17 cellular contexts compared by ENCODE assay signal in genomic region chr2:170739048-170739447, GRCh38. TPM values are rescaled to one million over a fixed set of nuclear protein-coding genes. Genes with fewer than 3 reads are reported as not detected.
DNase-seq lines count a peak whose midpoint lies in the region; ATAC-seq, FAIRE-seq and TF ChIP-seq lines count a peak whose summit lies in the region.
"Had no signal": no experiment of that assay in that cellular context is flagged by ENCODE, and none has a peak within 500 bp of the region (broad histone marks: within the 10 kb centered on the region; RNA-seq: fewer than 3 reads in every experiment).

No MANE protein-coding gene starts in this region.

- TF ChIP-seq CTCF in fibroblast of lung (conservative IDR thresholded peaks at IDR 0.05 in 1 of 2, IDR thresholded peaks at IDR 0.05 in 1 of 2; ENCODE audit: low read depth in 1 of 2, low read length in 2 of 2) (no peak), GM13977 (IDR thresholded peaks at IDR 0.05; ENCODE audit: extremely low read depth, insufficient read depth, missing control alignments) (no peak)

- no peaks in the 10 kb centered on the region for H3K36me3 Mint-ChIP-seq in activated CD4-positive, alpha-beta T cell treated with anti-CD3 and anti-CD28 coated beads for 36 hours (ENCODE audit: low read depth)

- intact Hi-C loops in cardiac septum (cut with DNase I) = no loop called here
- intact Hi-C loops in activated CD4-positive, alpha-beta T cell treated with anti-CD3 and anti-CD28 coated beads for 36 hours (cut with DNase I, micrococcal nuclease) = no loop called here

- no peaks in the 10 kb centered on the region for H4K20me1 ChIP-seq in fibroblast of lung (ENCODE audit: control insufficient read depth, extremely low read depth, insufficient read depth, low read length)

- peak; percentile 25 for FAIRE-seq in G401.6 (lab: Jason Lieb, UNC)

- no peaks in the 10 kb centered on the region for H3K79me2 ChIP-seq in fibroblast of lung (ENCODE audit: control insufficient read depth, insufficient read depth, low read length)

- H3K4me3 Mint-ChIP-seq in activated CD4-positive, alpha-beta T cell treated with anti-CD3 and anti-CD28 coated beads for 36 hours = no peak overlapping the region
- H3K4me3 Mint-ChIP-seq: activated naive CD4-positive, alpha-beta T cell treated with anti-CD3 and anti-CD28 coated beads for 36 hours; endodermal cell had no signal

- DNase-seq in RKO (ENCODE audit: low spot score) = peak; percentile 88
- peak; percentile 93 to 97 for DNase-seq in fibroblast of lung (ENCODE audit: low read depth in 2 of 2)
- peak; percentile 45 for DNase-seq in skeletal muscle cell (ENCODE audit: low read depth)
- no peak for DNase-seq in cardiac septum (ENCODE audit: low spot score)
- DNase-seq in activated CD4-positive, alpha-beta T cell treated with anti-CD3 and anti-CD28 coated beads for 36 hours = no peak
- DNase-seq in GM13977 (ENCODE audit: low spot score) = no peak
- DNase-seq: activated CD4-positive, alpha-beta T cell treated with anti-CD3 and anti-CD28 coated beads for 1 hour; activated naive CD4-positive, alpha-beta T cell treated with anti-CD3 and anti-CD28 coated beads for 36 hours; DND-41; endodermal cell; left colon; NCI-H1930; ovary; transverse colon had no signal

- no peak for ATAC-seq in HG03135 (IDR thresholded peaks at IDR 0.05; ENCODE audit: unreplicated experiment)
- ATAC-seq in activated CD4-positive, alpha-beta T cell treated with anti-CD3 and anti-CD28 coated beads for 36 hours = no peak
- ATAC-seq: left colon had no signal

- no peak overlapping the region for H3K27ac Mint-ChIP-seq in activated CD4-positive, alpha-beta T cell treated with anti-CD3 and anti-CD28 coated beads for 36 hours
- H3K27ac Mint-ChIP-seq: activated naive CD4-positive, alpha-beta T cell treated with anti-CD3 and anti-CD28 coated beads for 36 hours; endodermal cell had no signal

- no peaks in the 10 kb centered on the region for H3K36me3 ChIP-seq in fibroblast of lung (ENCODE audit: control insufficient read depth, insufficient read depth, low read length)
- H3K36me3 ChIP-seq: ovary, transverse colon had no signal

- H3K4me2 ChIP-seq in fibroblast of lung (ENCODE audit: extremely low read depth, insufficient read depth, low read length) = no peak overlapping the region

- no peaks in the 10 kb centered on the region for H3K9me3 ChIP-seq in fibroblast of lung (ENCODE audit: control insufficient read depth, insufficient read depth, low read depth, low read length)
- H3K9me3 ChIP-seq: ovary, transverse colon had no signal

- peaks cover 6% of the 10 kb centered on the region for H3K27me3 Mint-ChIP-seq in activated CD4-positive, alpha-beta T cell treated with anti-CD3 and anti-CD28 coated beads for 36 hours

- CTCF ChIA-PET in activated CD4-positive, alpha-beta T cell treated with anti-CD3 and anti-CD28 coated beads for 36 hours (lab: Charles Lee) = interaction anchor here (0.6 to 1.0 kb wide), 4 partner anchors 43 to 415 kb away, joined by 3 read pairs; no protein-coding TSS in a partner anchor

- POLR2A ChIA-PET in activated CD4-positive, alpha-beta T cell treated with anti-CD3 and anti-CD28 coated beads for 36 hours (lab: Charles Lee) = no interaction called here

- in situ Hi-C loops in GM13977 (cut with MboI; ENCODE audit: low pct_unique_long_range_greater_than_20kb, low sequenced_read_pairs, unreplicated experiment) = no loop called here

- H3K9ac ChIP-seq in fibroblast of lung (ENCODE audit: insufficient read depth, low read length) = no peak overlapping the region

- H3K27ac ChIP-seq in fibroblast of lung (ENCODE audit: insufficient read depth, low read length) = peak overlapping the region; percentile 14
- H3K27ac ChIP-seq: HL-60, ovary, transverse colon had no signal

- H3K9me3 Mint-ChIP-seq in activated CD4-positive, alpha-beta T cell treated with anti-CD3 and anti-CD28 coated beads for 36 hours (ENCODE audit: low read depth) = peaks cover 5% of the 10 kb centered on the region
- H3K9me3 Mint-ChIP-seq: activated naive CD4-positive, alpha-beta T cell treated with anti-CD3 and anti-CD28 coated beads for 36 hours had no signal

- H2AFZ ChIP-seq in fibroblast of lung (ENCODE audit: low read length) = no peak overlapping the region

- no peaks in the 10 kb centered on the region for H3K27me3 ChIP-seq in fibroblast of lung (ENCODE audit: control insufficient read depth, insufficient read depth, low read length)
- H3K27me3 ChIP-seq: ovary, transverse colon had no signal

- H3K4me1 ChIP-seq in fibroblast of lung (ENCODE audit: control insufficient read depth, extremely low read depth, insufficient read depth, low read length) = peaks cover 4% of the 10 kb centered on the region
- H3K4me1 ChIP-seq: transverse colon had no signal

- H3K4me3 ChIP-seq in fibroblast of lung (replicated peaks in 1 of 4; ENCODE audit: control extremely low read depth in 1 of 4, insufficient read depth in 1 of 4, low read depth in 3 of 4, low read length in 4 of 4) (no peak overlapping the region), skeletal muscle cell (ENCODE audit: low read depth, low read length) (no peak overlapping the region)
- H3K4me3 ChIP-seq: ovary, transverse colon had no signal

- no peaks in the 10 kb centered on the region for H3K4me1 Mint-ChIP-seq in activated CD4-positive, alpha-beta T cell treated with anti-CD3 and anti-CD28 coated beads for 36 hours

RNA-seq across cellular contexts. Expression of gene SP5, which starts 23.9 kb away (rescaled TPM):
- total RNA-seq in fibroblast of lung = under 0.01 TPM in 1 of 2 replicates, not detected in the other
- not detected in 2 replicates for polyA plus RNA-seq in fibroblast of lung
- not detected in 2 replicates for polyA plus RNA-seq in fibroblast of lung (2012)
- not detected in 2 replicates for polyA minus RNA-seq in fibroblast of lung (ENCODE audit: low replicate concordance)
- total RNA-seq in cardiac septum = 0.92 TPM
- total RNA-seq in activated CD4-positive, alpha-beta T cell treated with anti-CD3 and anti-CD28 coated beads for 36 hours = under 1 TPM in 1 of 2 experiments, not detected in 1; 0.37 TPM
- total RNA-seq: activated naive CD4-positive, alpha-beta T cell treated with anti-CD3 and anti-CD28 coated beads for 36 hours had no signal

RNA-seq across cellular contexts. Expression of gene ERICH2, which starts 31.1 kb away (rescaled TPM):
- total RNA-seq in fibroblast of lung (3.1 and 4.1 TPM in 2 replicates), cardiac septum (1.7 TPM)
- 0.12 TPM in 1 of 2 replicates, not detected in the other for polyA plus RNA-seq in fibroblast of lung
- 0.22 and 0.34 TPM in 2 replicates for polyA plus RNA-seq in fibroblast of lung (2012)
- not detected in 2 replicates for polyA minus RNA-seq in fibroblast of lung (ENCODE audit: low replicate concordance)
- not detected for total RNA-seq in activated CD4-positive, alpha-beta T cell treated with anti-CD3 and anti-CD28 coated beads for 36 hours
- total RNA-seq: activated naive CD4-positive, alpha-beta T cell treated with anti-CD3 and anti-CD28 coated beads for 36 hours; left colon; transverse colon had no signal

Comparison
In these comparisons a context has a peak if more than half of its experiments do, and no peak if none do; other contexts are left out.
1. DNase-seq: peak in RKO (single experiment), fibroblast of lung (2 of 2) and skeletal muscle cell (single experiment); none in cardiac septum (single experiment), activated CD4-positive, alpha-beta T cell treated with anti-CD3 and anti-CD28 coated beads for 36 hours (single experiment) and GM13977 (single experiment).